Comparison of ENCODE assay signal across 29 cellular contexts in genomic region chr21:42031816-42032215, GRCh38. TPM values are rescaled to one million over a fixed set of nuclear protein-coding genes. Genes with fewer than 3 reads are reported as not detected.
DNase-seq lines count a peak whose midpoint lies in the region; ATAC-seq, FAIRE-seq and TF ChIP-seq lines count a peak whose summit lies in the region.
"Had no signal": no experiment of that assay in that cellular context is flagged by ENCODE, and none has a peak within 500 bp of the region (broad histone marks: within the 10 kb centered on the region; RNA-seq: fewer than 3 reads in every experiment).

No MANE protein-coding gene starts in this region.

- no peak for TF ChIP-seq POLR2A in GM12891 (IDR thresholded peaks at IDR 0.05; ENCODE audit: low read depth, low read length)
- TF ChIP-seq POLR2A in spleen (IDR thresholded peaks at IDR 0.05) = no peak

- no peaks in the 10 kb centered on the region for H3K36me3 ChIP-seq in spleen
- H3K36me3 ChIP-seq in colonic mucosa = no peaks in the 10 kb centered on the region
- H3K36me3 ChIP-seq: right lobe of liver had no signal

- intact Hi-C loops in spleen (cut with DNase I; ENCODE audit: low total_unique reads) (no loop called here), colonic mucosa (cut with DNase I) (no loop called here)

- H3K9ac ChIP-seq in colonic mucosa (ENCODE audit: low read depth in 2 of 2, low read length in 2 of 2) = no peak overlapping the region

- FAIRE-seq in GM12891 (lab: Jason Lieb, UNC) = peak; percentile 81
- FAIRE-seq: GM19239, K562 had no signal

- H3K9me3 ChIP-seq in spleen (no peaks in the 10 kb centered on the region), colonic mucosa (no peaks in the 10 kb centered on the region)
- H3K9me3 ChIP-seq: right lobe of liver had no signal

- H3K27ac ChIP-seq in RWPE1 (peak overlapping the region; percentile 7; the same call in 1 of the 2 replicates), spleen (no peak overlapping the region), colonic mucosa (no peak overlapping the region)
- H3K27ac ChIP-seq: C4-2B, right lobe of liver had no signal

- DNase-seq in GM12891 (ENCODE audit: insufficient read length, low spot score) = no peak
- DNase-seq in NCI-H2029 treated with DMSO at 0.1 percent for 48 hours (lab: John Stamatoyannopoulos, UW) = peak; percentile 55
- no peak for DNase-seq in RWPE1 (ENCODE audit: low spot score)
- DNase-seq in spleen = peak; percentile 50
- DNase-seq in activated CD4-positive, alpha-beta T cell treated with anti-CD3 and anti-CD28 coated beads for 1 hour = no peak
- no peak for DNase-seq in colonic mucosa
- DNase-seq: activated CD4-positive, alpha-beta T cell treated with anti-CD3 and anti-CD28 coated beads for 4 hours; activated CD8-positive, alpha-beta memory T cell treated with anti-CD3 and anti-CD28 coated beads for 24 hours; activated effector memory CD4-positive, alpha-beta T cell treated with anti-CD3 and anti-CD28 coated beads, Interleukin-2, amount 50 U/mL, for 16 hours; hypothalamus; mesendoderm; NCI-H146; NCI-H2171 treated with DMSO at 0.1 percent for 48 hours; NCI-H82; PC-3; right lobe of liver; Right ventricle myocardium superior; stimulated activated CD4-positive, alpha-beta T cell treated with anti-CD3 and anti-CD28 coated beads, Interleukin-4, amount 100 ng/mL, for 24 hours; substantia nigra had no signal

- H3K4me3 ChIP-seq in spleen (no peak overlapping the region), colonic mucosa (no peak overlapping the region)
- H3K4me3 ChIP-seq: K562, right lobe of liver had no signal

- CTCF ChIA-PET in RWPE1 (lab: Yijun Ruan, JAX) = interaction anchor here (0.6 kb wide), 1 partner anchor 215 kb away, joined by 5 read pairs; no protein-coding TSS in a partner anchor

- 51 to 68% (median 59%) methylated on average over 4 of the region's 4 CpGs for WGBS in spleen, 5 donors

- ATAC-seq in GM21381 (IDR thresholded peaks at IDR 0.05; ENCODE audit: unreplicated experiment) = no peak
- ATAC-seq: HCT116; K562; PC-3; stimulated activated effector memory CD8-positive, alpha-beta T cell treated with anti-CD3 and anti-CD28 coated beads, Interleukin-12 subunit alpha, Interleukin-12 subunit beta, amount 100 ng/mL, for 72 hours had no signal

- POLR2A ChIA-PET in RWPE1 (lab: Yijun Ruan, JAX; ENCODE audit: low non-redundant PET) = interaction anchor here (0.6 kb wide), 1 partner anchor 54 kb away, joined by 4 read pairs; no protein-coding TSS in a partner anchor

- no peak for TF ChIP-seq CTCF in RWPE1 (conservative IDR thresholded peaks at IDR 0.05; ENCODE audit: low read depth)
- TF ChIP-seq CTCF in spleen (IDR thresholded peaks at IDR 0.05 in 8 of 11, conservative IDR thresholded peaks at IDR 0.05 in 3 of 11) = no peak
- TF ChIP-seq CTCF in colonic mucosa (IDR thresholded peaks at IDR 0.05) = no peak

- no peaks in the 10 kb centered on the region for H3K27me3 ChIP-seq in spleen (replicated peaks in 1 of 7)
- H3K27me3 ChIP-seq in colonic mucosa = no peaks in the 10 kb centered on the region
- H3K27me3 ChIP-seq: right lobe of liver had no signal

- no peaks in the 10 kb centered on the region for H3K4me1 ChIP-seq in spleen
- no peaks in the 10 kb centered on the region for H3K4me1 ChIP-seq in colonic mucosa

TF ChIP-seq in GM12891, 5 proteins besides CTCF, POLR2A, EP300 and RAD21:
- TF ChIP-seq PAX5 (IDR thresholded peaks at IDR 0.05; ENCODE audit: insufficient read depth, low read length, severe bottlenecking) (no peak), POLR2AphosphoS5 (IDR thresholded peaks at IDR 0.05; ENCODE audit: low read depth, low read length) (no peak), POU2F2 (IDR thresholded peaks at IDR 0.05; ENCODE audit: low read depth, low read length) (no peak), TAF1 (IDR thresholded peaks at IDR 0.05; ENCODE audit: low read depth, low read length) (no peak), SPI1 (IDR thresholded peaks at IDR 0.05; ENCODE audit: low read depth, low read length) (no peak)
TF ChIP-seq in GM12891: peak in this region for 0.

RNA-seq across cellular contexts. Expression of gene ZBTB21, which starts 21.7 kb away (rescaled TPM):
- polyA plus RNA-seq in GM12891 (2012; ENCODE audit: low read depth, missing spikeins) = 6.1 TPM
- total RNA-seq in spleen = 10 to 100 TPM; 10.6 to 21.7 (median 16.2) TPM
- polyA plus RNA-seq in spleen = 1 to 10 TPM; 1.9 to 3.0 (median 1.9) TPM
- 10 to 100 TPM; 10.2 to 15.1 TPM for total RNA-seq in colonic mucosa

RNA-seq across cellular contexts. Expression of gene UMODL1, which starts 39.3 kb away (rescaled TPM):
- 0.19 TPM for polyA plus RNA-seq in GM12891 (2012; ENCODE audit: low read depth, missing spikeins)
- total RNA-seq in spleen = under 1 TPM in 5 of 7 donors, not detected in 2; 0.09 to 0.85 (median 0.28) TPM
- polyA plus RNA-seq in spleen = under 1 TPM in 2 of 3 donors, not detected in 1; 0.02 to 0.03 TPM
- under 1 TPM; 0.35 to 0.37 TPM for total RNA-seq in colonic mucosa
- total RNA-seq: dermis microvascular lymphatic vessel endothelial cell, fibroblast of lung, HT1080, K562, PC-3, posterior vena cava had no signal
- polyA plus RNA-seq: fibroblast of lung, K562 had no signal

Comparison
In these comparisons a context has a peak if more than half of its experiments do, and no peak if none do; other contexts are left out.
1. DNase-seq: peak in NCI-H2029 treated with DMSO at 0.1 percent for 48 hours (single experiment) and spleen (single experiment); none in GM12891 (single experiment), RWPE1 (single experiment), activated CD4-positive, alpha-beta T cell treated with anti-CD3 and anti-CD28 coated beads for 1 hour (single experiment) and colonic mucosa (single experiment).